ENCODE assay signal across 8 cellular contexts in genomic region chr14:75982724-75983358, GRCh38. TPM values are rescaled to one million over a fixed set of nuclear protein-coding genes. Genes with fewer than 3 reads are reported as not detected.
DNase-seq lines count a peak whose midpoint lies in the region; ATAC-seq and TF ChIP-seq lines count a peak whose summit lies in the region.

No MANE protein-coding gene starts in this region.

- CTCF ChIA-PET in OCI-LY7 (lab: Charles Lee; ENCODE audit: unreplicated experiment), result interaction anchor here (0.8 to 1.3 kb wide), 2 partner anchors 77 to 274 kb away, joined by 3 to 9 read pairs; no protein-coding TSS in a partner anchor

- H3K9me3 ChIP-seq in OCI-LY7 (ENCODE audit: low read length) (no peaks in the 10 kb centered on the region), thoracic aorta (no peaks in the 10 kb centered on the region)

- H3K27me3 ChIP-seq in thoracic aorta (replicated peaks; ENCODE audit: insufficient read depth), result no peaks in the 10 kb centered on the region

- H3K4me3 Mint-ChIP-seq in memory B cell, result peak overlapping the region; percentile 88

- TF ChIP-seq CTCF in OCI-LY7 (conservative IDR thresholded peaks at IDR 0.05; ENCODE audit: low read length) (no peak), coronary artery (IDR thresholded peaks at IDR 0.05) (no peak), thoracic aorta (IDR thresholded peaks at IDR 0.05) (no peak)

- ATAC-seq in GM21737 (IDR thresholded peaks at IDR 0.05; ENCODE audit: unreplicated experiment), result peak; percentile 8
- ATAC-seq in memory B cell (ENCODE audit: low read depth), result peak; percentile 14
- no peak for ATAC-seq in thoracic aorta (ENCODE audit: insufficient number of reproducible peaks, low FRiP score, low read depth)
- no peak for ATAC-seq in HG03159 (IDR thresholded peaks at IDR 0.05; ENCODE audit: unreplicated experiment)

- no peak overlapping the region for H3K27ac Mint-ChIP-seq in memory B cell

- H3K4me1 ChIP-seq in OCI-LY7 (ENCODE audit: insufficient read depth, low read length, poor library complexity, severe bottlenecking) (peaks cover 38% of the 10 kb centered on the region), thoracic aorta (ENCODE audit: control insufficient read depth in 1 of 2, low read depth in 2 of 2) (peaks cover 18 to 63% of the 10 kb centered on the region in 2 donors)

- no peaks in the 10 kb centered on the region for H3K9me3 Mint-ChIP-seq in memory B cell

- no TSS peak for BruUV-seq in OCI-LY7 (replicated peaks; lab: Mats Ljungman, UMichigan)

- peak overlapping the region; percentile 98 for H3K4me2 ChIP-seq in OCI-LY7 (ENCODE audit: low read length)

- H3K9me2 ChIP-seq in OCI-LY7 (ENCODE audit: insufficient read depth, low read length), result no peaks in the 10 kb centered on the region

- H3K36me3 Mint-ChIP-seq in memory B cell, result no peaks in the 10 kb centered on the region

- H2AFZ ChIP-seq in OCI-LY7 (ENCODE audit: low read length), result peak overlapping the region; percentile 13; the same call in 1 of the 2 replicates

- H3K4me1 Mint-ChIP-seq in memory B cell, result peaks cover 42% of the 10 kb centered on the region

- intact Hi-C loops in OCI-LY7 (cut with micrococcal nuclease; ENCODE audit: unreplicated experiment), result loop anchor here (1.0 kb wide), 2 partner anchors 77 to 274 kb away; no protein-coding TSS in a partner anchor

- H3K36me3 ChIP-seq in OCI-LY7 (ENCODE audit: insufficient read depth, low read length), result no peaks in the 10 kb centered on the region
- H3K36me3 ChIP-seq in thoracic aorta, result no peaks in the 10 kb centered on the region

- no peaks in the 10 kb centered on the region for H3K79me2 ChIP-seq in OCI-LY7 (ENCODE audit: insufficient read depth, low read depth, low read length)

- POLR2A ChIA-PET in OCI-LY7 (lab: Charles Lee), result interaction anchor here (0.6 to 1.3 kb wide), 7 partner anchors 73 to 1206 kb away, joined by 3 to 5 read pairs (median 4); no protein-coding TSS in a partner anchor

- H3K4me3 ChIP-seq in OCI-LY7 (ENCODE audit: low read depth, low read length, poor library complexity, severe bottlenecking) (peak overlapping the region; percentile 76), coronary artery (peak overlapping the region; percentile 92), thoracic aorta (peak overlapping the region; percentile 93)

- peak; percentile 38 for DNase-seq in COR-L47 (lab: John Stamatoyannopoulos, UW)
- DNase-seq in OCI-LY7 (ENCODE audit: low spot score), result no peak
- peak; percentile 89 for DNase-seq in coronary artery (ENCODE audit: low spot score)
- no peak for DNase-seq in memory B cell (ENCODE audit: low spot score in 2 of 2)
- no peak for DNase-seq in thoracic aorta (ENCODE audit: low spot score)
- no peak for DNase-seq in activated CD4-positive, alpha-beta T cell treated with anti-CD3 and anti-CD28 coated beads for 48 hours

- H4K20me1 ChIP-seq in OCI-LY7 (ENCODE audit: insufficient read depth, low read length), result no peaks in the 10 kb centered on the region

- H3K27ac ChIP-seq in OCI-LY7 (ENCODE audit: low read depth, low read length, poor library complexity, severe bottlenecking) (no peak overlapping the region), coronary artery (peak overlapping the region; percentile 92 to 97), thoracic aorta (peak overlapping the region; percentile 99)

- no peaks in the 10 kb centered on the region for H3K27me3 Mint-ChIP-seq in memory B cell

RNA-seq across cellular contexts. Expression of gene TGFB3, which starts 1.0 kb away (rescaled TPM):
- total RNA-seq in OCI-LY7 (2014; rRNA removed; shearing (Covaris generic)), result 0.75 and 1.1 TPM in 2 replicates
- total RNA-seq in OCI-LY7 (2022), result 5.5 and 5.6 TPM in 2 replicates
- total RNA-seq in thoracic aorta, result 10 to 100 TPM; 46.4 to 67.1 TPM

RNA-seq across cellular contexts. Expression of gene IFT43, which starts 2.7 kb away (rescaled TPM):
- 9.3 and 11.0 TPM in 2 replicates for total RNA-seq in OCI-LY7 (2014; rRNA removed; shearing (Covaris generic))
- total RNA-seq in OCI-LY7 (2022), result 8.7 and 13.6 TPM in 2 replicates
- total RNA-seq in thoracic aorta, result 10 to 100 TPM; 27.5 to 80.8 TPM

Comparison
In these comparisons a context has a peak if more than half of its experiments do, and no peak if none do; other contexts are left out.
1. DNase-seq: peak in COR-L47 (single experiment) and coronary artery (single experiment); none in OCI-LY7 (single experiment), memory B cell (0 of 2), thoracic aorta (single experiment) and activated CD4-positive, alpha-beta T cell treated with anti-CD3 and anti-CD28 coated beads for 48 hours (single experiment).
2. ATAC-seq: peak in GM21737 (single experiment) and memory B cell (single experiment); none in thoracic aorta (single experiment) and HG03159 (single experiment).
3. RNA of gene TGFB3, which starts 1.0 kb away (total RNA-seq): 46.4 to 67.1 TPM in thoracic aorta; 0.75 to 5.6 TPM in OCI-LY7; every median in the first group is over 4 times any median in the second.
4. Peak in every context shown above with its lines, with median percentiles within 50 percentile points of each other: H3K4me3 ChIP-seq.